Comparison of ENCODE assay signal across 33 cellular contexts in the genomic region with DNA sequence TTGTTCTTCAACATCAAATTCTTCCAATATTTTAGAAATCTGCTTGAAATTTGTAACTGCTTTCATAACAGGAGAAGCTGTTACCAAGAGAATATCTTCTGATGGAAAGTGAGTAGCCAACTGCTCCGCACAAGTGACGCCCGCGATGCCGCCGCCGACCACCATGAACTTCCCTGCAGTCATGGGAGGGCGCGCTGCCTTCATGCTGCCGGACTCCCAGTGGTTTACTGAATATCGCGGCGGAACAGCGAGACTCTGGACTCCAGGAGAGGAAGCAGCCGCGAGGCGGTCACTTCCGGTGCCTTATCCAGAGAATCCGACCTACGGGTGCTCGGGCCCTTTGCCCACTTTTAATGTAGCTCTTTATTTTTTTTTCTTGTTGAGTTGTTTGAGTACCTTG.
"Had no signal": no experiment of that assay in that cellular context is flagged by ENCODE, and none has a peak within 500 bp of the region (broad histone marks: within the 10 kb centered on the region; RNA-seq: fewer than 3 reads in every experiment).

No MANE protein-coding gene starts in this region.

- H3K27ac ChIP-seq: adrenal gland, cardiac muscle cell, coronary artery, dorsolateral prefrontal cortex, gastrocnemius medialis, sigmoid colon, thyroid gland, upper lobe of left lung had no signal

- H3K27ac Mint-ChIP-seq: activated CD4-positive, alpha-beta memory T cell treated with anti-CD3 and anti-CD28 coated beads for 36 hours; activated CD4-positive, alpha-beta T cell treated with anti-CD3 and anti-CD28 coated beads, Interleukin-2, amount 10 ng/mL, durations not matched to agents 24 days and 14 days; activated naive CD4-positive, alpha-beta T cell treated with anti-CD3 and anti-CD28 coated beads for 36 hours; activated naive CD8-positive, alpha-beta T cell treated with anti-CD3 and anti-CD28 coated beads for 36 hours; activated T-helper 1 cell treated with anti-CD3 and anti-CD28 coated beads, Interleukin-12 subunit alpha, Interleukin-12 subunit beta, Interleukin-2, Interleukin-4 antibody, amounts not matched to agents 30 ng/mL and 10 ng/mL and 1 ng/mL, durations not matched to agents 14 hours and 24 hours and 36 hours; brain; nephron; stimulated activated memory B cell treated with anti-CD40 and anti-IgM and Interleukin-4, amounts not matched to agents 10 μg/mL and 1 μg/mL and 100 μg/mL, for 72 hours; stimulated activated naive CD8-positive, alpha-beta T cell treated with anti-CD3 and anti-CD28 coated beads, Interleukin-15, amount 100 ng/mL, for 72 hours; T-helper 1 cell treated with Interleukin-12 subunit alpha and Interleukin-12 subunit beta and Interleukin-4 antibody, amounts not matched to agents 30 μg/mL and 1 μg/mL, for 36 hours had no signal

- ATAC-seq: gastrocnemius medialis; stimulated activated memory B cell treated with anti-CD40 and anti-IgM and Interleukin-4, amounts not matched to agents 10 μg/mL and 1 μg/mL and 100 μg/mL, for 72 hours; stimulated activated naive CD8-positive, alpha-beta T cell treated with anti-CD3 and anti-CD28 coated beads, Interleukin-15, amount 100 ng/mL, for 72 hours had no signal

- H3K27me3 Mint-ChIP-seq: activated CD4-positive, alpha-beta memory T cell treated with anti-CD3 and anti-CD28 coated beads for 36 hours; activated CD4-positive, alpha-beta T cell treated with anti-CD3 and anti-CD28 coated beads, Interleukin-2, amount 10 ng/mL, durations not matched to agents 24 days and 14 days; activated naive CD8-positive, alpha-beta T cell treated with anti-CD3 and anti-CD28 coated beads for 36 hours; stimulated activated memory B cell treated with anti-CD40 and anti-IgM and Interleukin-4, amounts not matched to agents 10 μg/mL and 1 μg/mL and 100 μg/mL, for 72 hours; stimulated activated naive CD8-positive, alpha-beta T cell treated with anti-CD3 and anti-CD28 coated beads, Interleukin-15, amount 100 ng/mL, for 72 hours had no signal

- H3K4me1 ChIP-seq: adrenal gland, gastrocnemius medialis, sigmoid colon, thyroid gland, upper lobe of left lung had no signal

- FAIRE-seq: keratinocyte, small intestine had no signal

- H3K36me3 ChIP-seq: adrenal gland, cardiac muscle cell, gastrocnemius medialis, sigmoid colon, thyroid gland, upper lobe of left lung had no signal

- H3K4me3 ChIP-seq: adrenal gland, cardiac muscle cell, coronary artery, dorsolateral prefrontal cortex, gastrocnemius medialis, lung, sigmoid colon, thyroid gland, upper lobe of left lung had no signal

- H3K4me1 Mint-ChIP-seq: activated CD4-positive, alpha-beta T cell treated with anti-CD3 and anti-CD28 coated beads, Interleukin-2, amount 10 ng/mL, durations not matched to agents 24 days and 14 days; activated naive CD8-positive, alpha-beta T cell treated with anti-CD3 and anti-CD28 coated beads for 36 hours; nephron; stimulated activated memory B cell treated with anti-CD40 and anti-IgM and Interleukin-4, amounts not matched to agents 10 μg/mL and 1 μg/mL and 100 μg/mL, for 72 hours; stimulated activated naive CD8-positive, alpha-beta T cell treated with anti-CD3 and anti-CD28 coated beads, Interleukin-15, amount 100 ng/mL, for 72 hours had no signal

- H3K9me3 Mint-ChIP-seq: brain; nephron; stimulated activated memory B cell treated with anti-CD40 and anti-IgM and Interleukin-4, amounts not matched to agents 10 μg/mL and 1 μg/mL and 100 μg/mL, for 72 hours had no signal

- H3K36me3 Mint-ChIP-seq: activated CD4-positive, alpha-beta memory T cell treated with anti-CD3 and anti-CD28 coated beads for 36 hours; activated naive CD8-positive, alpha-beta T cell treated with anti-CD3 and anti-CD28 coated beads for 36 hours; stimulated activated memory B cell treated with anti-CD40 and anti-IgM and Interleukin-4, amounts not matched to agents 10 μg/mL and 1 μg/mL and 100 μg/mL, for 72 hours had no signal

- DNase-seq: activated CD4-positive, alpha-beta memory T cell treated with anti-CD3 and anti-CD28 coated beads for 36 hours; activated CD4-positive, alpha-beta T cell treated with anti-CD3 and anti-CD28 coated beads, Interleukin-2, amount 10 ng/mL, durations not matched to agents 24 days and 14 days; activated CD4-positive, CD25-positive, alpha-beta regulatory T cell treated with anti-CD3 and anti-CD28 coated beads, Interleukin-2, amount 50 U/mL, for 72 hours; activated CD8-positive, alpha-beta memory T cell treated with anti-CD3 and anti-CD28 coated beads, Interleukin-2, amount 50 U/mL, for 4 hours; activated effector memory CD4-positive, alpha-beta T cell treated with anti-CD3 and anti-CD28 coated beads, Interleukin-2, amount 50 U/mL, for 16 hours; activated naive CD4-positive, alpha-beta T cell treated with anti-CD3 and anti-CD28 coated beads for 36 hours; activated naive CD8-positive, alpha-beta T cell treated with anti-CD3 and anti-CD28 coated beads for 36 hours; activated T-cell treated with anti-CD3 and anti-CD28 coated beads, Interleukin-2, amount 50 U/mL, for 1 hour; cerebellar nuclear complex; effector memory CD4-positive, alpha-beta T cell; erythroblast; gastrocnemius medialis; glutamatergic neuron; sigmoid colon; small intestine; stimulated activated CD4-positive, alpha-beta T cell treated with anti-CD3 and anti-CD28 coated beads, Interleukin-4, amount 100 ng/mL, for 4 hours; stimulated activated CD8-positive, alpha-beta memory T cell treated with anti-CD3 and anti-CD28 coated beads, Interleukin-4, amount 100 ng/mL, for 48 hours; stimulated activated naive CD8-positive, alpha-beta T cell treated with anti-CD3 and anti-CD28 coated beads, Interleukin-15, amount 100 ng/mL, for 72 hours; substantia nigra; T-helper 9 cell; thyroid gland had no signal

- H3K4me3 Mint-ChIP-seq: activated CD4-positive, alpha-beta memory T cell treated with anti-CD3 and anti-CD28 coated beads for 36 hours; activated CD4-positive, alpha-beta T cell treated with anti-CD3 and anti-CD28 coated beads, Interleukin-2, amount 10 ng/mL, durations not matched to agents 24 days and 14 days; activated naive CD4-positive, alpha-beta T cell treated with anti-CD3 and anti-CD28 coated beads for 36 hours; activated naive CD8-positive, alpha-beta T cell treated with anti-CD3 and anti-CD28 coated beads for 36 hours; activated T-helper 1 cell treated with anti-CD3 and anti-CD28 coated beads, Interleukin-12 subunit alpha, Interleukin-12 subunit beta, Interleukin-2, Interleukin-4 antibody, amounts not matched to agents 30 ng/mL and 10 ng/mL and 1 ng/mL, durations not matched to agents 14 hours and 24 hours and 36 hours; brain; nephron; stimulated activated memory B cell treated with anti-CD40 and anti-IgM and Interleukin-4, amounts not matched to agents 10 μg/mL and 1 μg/mL and 100 μg/mL, for 72 hours; stimulated activated naive CD8-positive, alpha-beta T cell treated with anti-CD3 and anti-CD28 coated beads, Interleukin-15, amount 100 ng/mL, for 72 hours; T-helper 1 cell treated with Interleukin-12 subunit alpha and Interleukin-12 subunit beta and Interleukin-4 antibody, amounts not matched to agents 30 μg/mL and 1 μg/mL, for 36 hours had no signal

- H3K27me3 ChIP-seq: adrenal gland, cardiac muscle cell, dorsolateral prefrontal cortex, gastrocnemius medialis, sigmoid colon, thyroid gland, upper lobe of left lung had no signal

- H3K9me3 ChIP-seq: adrenal gland, gastrocnemius medialis, sigmoid colon, thyroid gland, upper lobe of left lung had no signal
